Comparison of ENCODE assay signal across 12 cellular contexts in genomic region chr15:64071931-64072765, GRCh38. TPM values are rescaled to one million over a fixed set of nuclear protein-coding genes. Genes with fewer than 3 reads are reported as not detected.
A peak's percentile ranks its signal among the peaks of the same experiment; 100 is the strongest.
DNase-seq lines count a peak whose midpoint lies in the region; FAIRE-seq and TF ChIP-seq lines count a peak whose summit lies in the region.
"Had no signal": no experiment of that assay in that cellular context is flagged by ENCODE, and none has a peak within 500 bp of the region (broad histone marks: within the 10 kb centered on the region; RNA-seq: fewer than 3 reads in every experiment).

No MANE protein-coding gene starts in this region.

- H3K9me3 ChIP-seq in HEK293 (ENCODE audit: control insufficient read depth, insufficient read depth, low read depth, low read length), result no peaks in the 10 kb centered on the region
- H3K9me3 ChIP-seq in astrocyte (ENCODE audit: insufficient read depth, low read depth, low read length), result no peaks in the 10 kb centered on the region
- no peaks in the 10 kb centered on the region for H3K9me3 ChIP-seq in stomach smooth muscle (ENCODE audit: control insufficient read depth in 2 of 2, low read length in 2 of 2)

- TF ChIP-seq CTCF in HEK293 (tag by site-specific recombination; IDR thresholded peaks at IDR 0.05), result no peak
- no peak for TF ChIP-seq CTCF in astrocyte (IDR thresholded peaks at IDR 0.05; ENCODE audit: insufficient read depth, low read depth, low read length)

- no peaks in the 10 kb centered on the region for H3K27me3 ChIP-seq in astrocyte (ENCODE audit: insufficient read depth, low read length)
- H3K27me3 ChIP-seq in stomach smooth muscle (ENCODE audit: control insufficient read depth in 1 of 2, insufficient read depth in 2 of 2, low read length in 2 of 2), result no peaks in the 10 kb centered on the region

- POLR2A ChIA-PET in HEK293 (lab: Yijun Ruan, JAX) (no interaction called here), HEK293T (lab: Yijun Ruan, JAX) (interaction anchor here (1.4 kb wide), 1 partner anchor 21 kb away, joined by 7 read pairs; the partner anchor contains the start of gene CIAO2A)

- no peaks in the 10 kb centered on the region for H3K9me3 Mint-ChIP-seq in astrocyte (ENCODE audit: unreplicated experiment)

- H3K4me1 ChIP-seq in HEK293 (ENCODE audit: control insufficient read depth, insufficient read depth, low read length) (no peaks in the 10 kb centered on the region), astrocyte (ENCODE audit: insufficient read depth, low read length) (peaks cover 14% of the 10 kb centered on the region), stomach smooth muscle (ENCODE audit: control insufficient read depth, insufficient read depth, low read length) (peaks cover 7% of the 10 kb centered on the region)

- H3K36me3 ChIP-seq in HEK293 (ENCODE audit: control insufficient read depth in 2 of 2, insufficient read depth in 1 of 2, low read length in 2 of 2) (peaks cover 0 to 11% of the 10 kb centered on the region in 2 experiments; a peak in 1 of 3 replicates), astrocyte (ENCODE audit: insufficient read depth, low read length) (peaks cover 4% of the 10 kb centered on the region), stomach smooth muscle (ENCODE audit: control insufficient read depth in 2 of 2, insufficient read depth in 2 of 2, low read length in 2 of 2) (peaks cover 15 to 17% of the 10 kb centered on the region in 2 donors)

- no peak for DNase-seq in astrocyte (ENCODE audit: low read depth)
- peak; percentile 10 for DNase-seq in iris pigment epithelial cell (ENCODE audit: low read depth)
- DNase-seq in HEK293T (ENCODE audit: extremely low spot score), result no peak
- no peak for DNase-seq in central memory CD4-positive, alpha-beta T cell
- no peak for DNase-seq in inferior parietal cortex (ENCODE audit: extremely low spot score)
- no peak for DNase-seq in NCI-H2081 treated with DMSO at 0.1 percent for 48 hours (lab: John Stamatoyannopoulos, UW)
- DNase-seq: NCI-H1694, T1000 had no signal

- H4K20me1 ChIP-seq in astrocyte (ENCODE audit: insufficient read depth, low read length), result peaks cover 4% of the 10 kb centered on the region

- FAIRE-seq in astrocyte (lab: Jason Lieb, UNC), result no peak
- FAIRE-seq: urothelium cell line had no signal

- no peaks in the 10 kb centered on the region for H3K27me3 Mint-ChIP-seq in astrocyte (ENCODE audit: low read depth, unreplicated experiment)

- no peak overlapping the region for H2AFZ ChIP-seq in astrocyte (ENCODE audit: low read depth, low read length)
- H2AFZ ChIP-seq: parathyroid adenoma had no signal

- H3K4me1 Mint-ChIP-seq in astrocyte (ENCODE audit: low read depth, unreplicated experiment), result peaks cover 8% of the 10 kb centered on the region

- no peak overlapping the region for H3K9ac ChIP-seq in astrocyte (ENCODE audit: low read length)
- no peak overlapping the region for H3K9ac ChIP-seq in stomach smooth muscle (ENCODE audit: low read length in 2 of 2)
- H3K9ac ChIP-seq: parathyroid adenoma had no signal

- no peak overlapping the region for H3K27ac ChIP-seq in HEK293 (ENCODE audit: extremely low read depth, low read depth, low read length)
- H3K27ac ChIP-seq in astrocyte (ENCODE audit: low read depth, low read length), result peak overlapping the region; percentile 26
- peak overlapping the region; percentile 41 for H3K27ac ChIP-seq in stomach smooth muscle (ENCODE audit: low read length)
- H3K27ac ChIP-seq: parathyroid adenoma had no signal

- CTCF ChIA-PET in HEK293 (lab: Yijun Ruan, JAX) (interaction anchor here (0.6 to 0.8 kb wide), 2 partner anchors 11 to 901 kb away, joined by 3 read pairs; no protein-coding TSS in a partner anchor), HEK293T (lab: Yijun Ruan, JAX) (no interaction called here)

- peaks cover 8% of the 10 kb centered on the region for H3K36me3 Mint-ChIP-seq in astrocyte (ENCODE audit: low read depth, unreplicated experiment)

- H3K4me3 Mint-ChIP-seq in astrocyte (ENCODE audit: unreplicated experiment), result no peak overlapping the region

- H3K27ac Mint-ChIP-seq in astrocyte (ENCODE audit: unreplicated experiment), result peak overlapping the region; percentile 64

- no peaks in the 10 kb centered on the region for H3K79me2 ChIP-seq in astrocyte (ENCODE audit: insufficient read depth, low read length)
- H3K79me2 ChIP-seq: parathyroid adenoma had no signal

- H3K4me3 ChIP-seq in HEK293 (ENCODE audit: low read depth, low read length) (no peak overlapping the region), astrocyte (ENCODE audit: insufficient read depth, low read depth, low read length) (no peak overlapping the region), stomach smooth muscle (ENCODE audit: low read length in 2 of 2) (no peak overlapping the region)

- H3K4me2 ChIP-seq in astrocyte (ENCODE audit: low read length), result peak overlapping the region; percentile 27

TF ChIP-seq in HEK293, 187 proteins besides CTCF, POLR2A, EP300 and RAD21:
- TF ChIP-seq ZNF350 (tag by site-specific recombination; IDR thresholded peaks at IDR 0.05), result peak; percentile 63; the same call in 1 of the 2 replicates
- TF ChIP-seq KLF8 (tag by site-specific recombination; IDR thresholded peaks at IDR 0.05), result no peak

TF ChIP-seq in HEK293T, 16 proteins besides CTCF, POLR2A, EP300 and RAD21:
- TF ChIP-seq TARDBP (IDR thresholded peaks at IDR 0.05) (no peak), FOXA1 (IDR thresholded peaks at IDR 0.05) (no peak), L3MBTL2 (conservative IDR thresholded peaks at IDR 0.05) (no peak), SUZ12 (IDR thresholded peaks at IDR 0.05) (no peak), BHLHE40 (IDR thresholded peaks at IDR 0.05; ENCODE audit: borderline replicate concordance) (no peak), CTBP1 (IDR thresholded peaks at IDR 0.05; ENCODE audit: borderline replicate concordance) (no peak), SP1 (IDR thresholded peaks at IDR 0.05) (no peak), FOXM1 (IDR thresholded peaks at IDR 0.05; ENCODE audit: borderline replicate concordance) (no peak), ARNT (IDR thresholded peaks at IDR 0.05) (no peak), LEF1 (IDR thresholded peaks at IDR 0.05; ENCODE audit: borderline replicate concordance) (no peak), NFRKB (IDR thresholded peaks at IDR 0.05) (no peak), FOXK2 (IDR thresholded peaks at IDR 0.05) (no peak), ELF4 (IDR thresholded peaks at IDR 0.05) (no peak), HDGF (IDR thresholded peaks at IDR 0.05; ENCODE audit: borderline replicate concordance) (no peak)
- TF ChIP-seq, protein P1, sequence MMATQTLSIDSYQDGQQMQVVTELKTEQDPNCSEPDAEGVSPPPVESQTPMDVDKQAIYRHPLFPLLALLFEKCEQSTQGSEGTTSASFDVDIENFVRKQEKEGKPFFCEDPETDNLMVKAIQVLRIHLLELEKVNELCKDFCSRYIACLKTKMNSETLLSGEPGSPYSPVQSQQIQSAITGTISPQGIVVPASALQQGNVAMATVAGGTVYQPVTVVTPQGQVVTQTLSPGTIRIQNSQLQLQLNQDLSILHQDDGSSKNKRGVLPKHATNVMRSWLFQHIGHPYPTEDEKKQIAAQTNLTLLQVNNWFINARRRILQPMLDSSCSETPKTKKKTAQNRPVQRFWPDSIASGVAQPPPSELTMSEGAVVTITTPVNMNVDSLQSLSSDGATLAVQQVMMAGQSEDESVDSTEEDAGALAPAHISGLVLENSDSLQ (IDR thresholded peaks at IDR 0.05), result no peak

RNA-seq across cellular contexts. Expression of gene CIAO2A, which starts 21.5 kb away (rescaled TPM):
- 51.2 and 53.4 TPM in 2 replicates for total RNA-seq in astrocyte

RNA-seq across cellular contexts. Expression of gene SNX1, which starts 23.6 kb away (rescaled TPM):
- 87.7 and 89.3 TPM in 2 replicates for total RNA-seq in astrocyte

RNA-seq across cellular contexts. Expression of gene DAPK2, which starts 25.9 kb away (rescaled TPM):
- total RNA-seq in astrocyte, result 0.52 and 0.60 TPM in 2 replicates
